ENCODE assay signal across 22 cellular contexts in the genomic region with DNA sequence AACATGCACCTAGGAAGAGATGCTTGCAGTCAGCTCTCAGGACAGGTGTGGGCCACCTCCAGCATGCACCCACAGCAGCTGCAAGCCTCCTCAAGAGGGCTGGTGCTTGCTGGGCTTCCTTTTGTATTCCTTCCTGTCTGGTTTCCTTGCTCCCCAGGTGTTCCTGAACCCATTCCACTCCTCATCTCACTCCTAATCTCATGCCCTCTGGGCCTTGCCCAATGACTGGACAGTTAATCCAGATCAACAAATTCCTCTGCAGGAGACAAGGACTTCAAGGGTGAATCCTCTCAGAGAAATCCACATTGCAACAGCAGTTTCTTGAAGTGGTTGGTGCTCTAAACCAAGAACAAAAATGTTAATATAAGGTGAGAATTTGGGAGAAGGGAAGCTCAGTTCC. TPM values are rescaled to one million over a fixed set of nuclear protein-coding genes. Genes with fewer than 3 reads are reported as not detected.
DNase-seq lines count a peak whose midpoint lies in the region; ATAC-seq and TF ChIP-seq lines count a peak whose summit lies in the region.
"Had no signal": no experiment of that assay in that cellular context is flagged by ENCODE, and none has a peak within 500 bp of the region (broad histone marks: within the 10 kb centered on the region; RNA-seq: fewer than 3 reads in every experiment).

No MANE protein-coding gene starts in this region.

- no peaks in the 10 kb centered on the region for H3K27me3 Mint-ChIP-seq in T-helper 1 cell treated with Interleukin-12 subunit alpha and Interleukin-12 subunit beta and Interleukin-4 antibody, amounts not matched to agents 30 μg/mL and 1 μg/mL, for 36 hours (ENCODE audit: low read depth)
- no peaks in the 10 kb centered on the region for H3K27me3 Mint-ChIP-seq in activated naive CD4-positive, alpha-beta T cell treated with anti-CD3 and anti-CD28 coated beads, Interleukin-2, amount 10 ng/mL, durations not matched to agents 7 days and 5 days
- no peaks in the 10 kb centered on the region for H3K27me3 Mint-ChIP-seq in natural killer cell treated with Interleukin-12 subunit alpha and Interleukin-12 subunit beta and Interleukin-15 and Interleukin-18, amount 100 ng/mL, for 72 hours
- H3K27me3 Mint-ChIP-seq: stimulated activated naive B cell treated with anti-CD40 and anti-IgM and Interleukin-4, amounts not matched to agents 10 μg/mL and 1 μg/mL and 100 μg/mL, for 72 hours had no signal

- peaks cover 14% of the 10 kb centered on the region for H3K27me3 ChIP-seq in left ventricle myocardium inferior (ENCODE audit: low read depth)
- H3K27me3 ChIP-seq in HAP-1 (ENCODE audit: low read depth) = no peaks in the 10 kb centered on the region
- H3K27me3 ChIP-seq: BLaER1 treated with 17β-estradiol and CSF1 and Interleukin-3, amounts not matched to agents 10 nM and 100 nM; gastroesophageal sphincter; suprapubic skin had no signal

- H3K27ac ChIP-seq in left ventricle myocardium inferior (replicated peaks) = no peak overlapping the region
- H3K27ac ChIP-seq: 22Rv1; BLaER1 treated with 17β-estradiol and CSF1 and Interleukin-3, amounts not matched to agents 10 nM and 100 nM; gastroesophageal sphincter; suprapubic skin had no signal

- H3K4me1 ChIP-seq in left ventricle myocardium inferior (peaks cover 9% of the 10 kb centered on the region), HAP-1 (no peaks in the 10 kb centered on the region)
- H3K4me1 ChIP-seq: BLaER1 treated with 17β-estradiol and CSF1 and Interleukin-3, amounts not matched to agents 10 nM and 100 nM had no signal

- CTCF ChIA-PET in activated naive CD4-positive, alpha-beta T cell treated with anti-CD3 and anti-CD28 coated beads, Interleukin-2, amount 10 ng/mL, durations not matched to agents 7 days and 5 days (lab: Charles Lee) = interaction anchor here (0.8 to 5.3 kb wide), 3 partner anchors 157 to 166 kb away, joined by 3 to 20 read pairs (median 4); no protein-coding TSS in a partner anchor

- H3K4me1 Mint-ChIP-seq in T-helper 1 cell treated with Interleukin-12 subunit alpha and Interleukin-12 subunit beta and Interleukin-4 antibody, amounts not matched to agents 30 μg/mL and 1 μg/mL, for 36 hours (ENCODE audit: low read depth) = peaks cover 88% of the 10 kb centered on the region
- H3K4me1 Mint-ChIP-seq in activated naive CD4-positive, alpha-beta T cell treated with anti-CD3 and anti-CD28 coated beads, Interleukin-2, amount 10 ng/mL, durations not matched to agents 7 days and 5 days = peaks cover 93% of the 10 kb centered on the region
- H3K4me1 Mint-ChIP-seq in natural killer cell treated with Interleukin-12 subunit alpha and Interleukin-12 subunit beta and Interleukin-15 and Interleukin-18, amount 100 ng/mL, for 72 hours (ENCODE audit: low read depth in 2 of 2) = peaks cover 88 to 95% of the 10 kb centered on the region in 2 donors

- intact Hi-C loops in left ventricle myocardium inferior (cut with micrococcal nuclease) = no loop called here

- H3K36me3 ChIP-seq in left ventricle myocardium inferior (no peaks in the 10 kb centered on the region), HAP-1 (replicated peaks) (no peaks in the 10 kb centered on the region)
- H3K36me3 ChIP-seq: gastroesophageal sphincter, suprapubic skin had no signal

- TF ChIP-seq CTCF in left ventricle myocardium inferior (IDR thresholded peaks at IDR 0.05; ENCODE audit: borderline replicate concordance) = no peak

- H3K9me3 ChIP-seq in left ventricle myocardium inferior (replicated peaks) = no peaks in the 10 kb centered on the region
- H3K9me3 ChIP-seq in HAP-1 = no peaks in the 10 kb centered on the region
- H3K9me3 ChIP-seq: BLaER1 treated with 17β-estradiol and CSF1 and Interleukin-3, amounts not matched to agents 10 nM and 100 nM; gastroesophageal sphincter; mucosa of descending colon; suprapubic skin had no signal

- DNase-seq in T-helper 1 cell (no peak), amniotic epithelial cell (ENCODE audit: low read depth) (peak; percentile 52), left ventricle myocardium inferior (no peak), HAP-1 (ENCODE audit: low spot score in 2 of 2) (no peak)
- no peak for DNase-seq in activated naive CD4-positive, alpha-beta T cell treated with anti-CD3 and anti-CD28 coated beads, Interleukin-2, amount 10 ng/mL, durations not matched to agents 7 days and 5 days
- DNase-seq in activated naive CD4-positive, alpha-beta T cell treated with Interleukin-2 at 50 U/mL for 16 hours = no peak
- DNase-seq in natural killer cell treated with Interleukin-12 subunit alpha and Interleukin-12 subunit beta and Interleukin-15 and Interleukin-18, amount 100 ng/mL, for 72 hours (ENCODE audit: low spot score) = no peak
- DNase-seq: activated CD4-positive, CD25-positive, alpha-beta regulatory T cell; amygdala; DMS79 treated with DMSO at 0.1 percent for 48 hours; GDM1; Karpas-422; mucosa of descending colon; NCI-H1930; NCI-H2171 treated with DMSO at 0.1 percent for 48 hours; NCI-H510A; stimulated activated naive B cell treated with anti-CD40 and anti-IgM and Interleukin-4, amounts not matched to agents 10 μg/mL and 1 μg/mL and 100 μg/mL, for 72 hours had no signal

- H3K9me3 Mint-ChIP-seq in T-helper 1 cell treated with Interleukin-12 subunit alpha and Interleukin-12 subunit beta and Interleukin-4 antibody, amounts not matched to agents 30 μg/mL and 1 μg/mL, for 36 hours = no peaks in the 10 kb centered on the region
- H3K9me3 Mint-ChIP-seq in activated naive CD4-positive, alpha-beta T cell treated with anti-CD3 and anti-CD28 coated beads, Interleukin-2, amount 10 ng/mL, durations not matched to agents 7 days and 5 days = no peaks in the 10 kb centered on the region
- peaks cover 4% of the 10 kb centered on the region for H3K9me3 Mint-ChIP-seq in natural killer cell treated with Interleukin-12 subunit alpha and Interleukin-12 subunit beta and Interleukin-15 and Interleukin-18, amount 100 ng/mL, for 72 hours
- H3K9me3 Mint-ChIP-seq: stimulated activated naive B cell treated with anti-CD40 and anti-IgM and Interleukin-4, amounts not matched to agents 10 μg/mL and 1 μg/mL and 100 μg/mL, for 72 hours had no signal

- H3K4me3 Mint-ChIP-seq in T-helper 1 cell treated with Interleukin-12 subunit alpha and Interleukin-12 subunit beta and Interleukin-4 antibody, amounts not matched to agents 30 μg/mL and 1 μg/mL, for 36 hours = no peak overlapping the region
- no peak overlapping the region for H3K4me3 Mint-ChIP-seq in activated naive CD4-positive, alpha-beta T cell treated with anti-CD3 and anti-CD28 coated beads, Interleukin-2, amount 10 ng/mL, durations not matched to agents 7 days and 5 days
- peak overlapping the region; percentile 6 for H3K4me3 Mint-ChIP-seq in natural killer cell treated with Interleukin-12 subunit alpha and Interleukin-12 subunit beta and Interleukin-15 and Interleukin-18, amount 100 ng/mL, for 72 hours
- H3K4me3 Mint-ChIP-seq: stimulated activated naive B cell treated with anti-CD40 and anti-IgM and Interleukin-4, amounts not matched to agents 10 μg/mL and 1 μg/mL and 100 μg/mL, for 72 hours had no signal

- peaks cover 73% of the 10 kb centered on the region for H3K36me3 Mint-ChIP-seq in T-helper 1 cell treated with Interleukin-12 subunit alpha and Interleukin-12 subunit beta and Interleukin-4 antibody, amounts not matched to agents 30 μg/mL and 1 μg/mL, for 36 hours (ENCODE audit: low read depth)
- peaks cover 92% of the 10 kb centered on the region for H3K36me3 Mint-ChIP-seq in activated naive CD4-positive, alpha-beta T cell treated with anti-CD3 and anti-CD28 coated beads, Interleukin-2, amount 10 ng/mL, durations not matched to agents 7 days and 5 days
- H3K36me3 Mint-ChIP-seq in natural killer cell treated with Interleukin-12 subunit alpha and Interleukin-12 subunit beta and Interleukin-15 and Interleukin-18, amount 100 ng/mL, for 72 hours = peaks cover 61% of the 10 kb centered on the region

- ATAC-seq in natural killer cell treated with Interleukin-12 subunit alpha and Interleukin-12 subunit beta and Interleukin-15 and Interleukin-18, amount 100 ng/mL, for 72 hours = no peak
- ATAC-seq: gastroesophageal sphincter; stimulated activated naive B cell treated with anti-CD40 and anti-IgM and Interleukin-4, amounts not matched to agents 10 μg/mL and 1 μg/mL and 100 μg/mL, for 72 hours had no signal

- H3K4me3 ChIP-seq in left ventricle myocardium inferior = no peak overlapping the region
- H3K4me3 ChIP-seq in HAP-1 = no peak overlapping the region
- H3K4me3 ChIP-seq: BLaER1 treated with 17β-estradiol and CSF1 and Interleukin-3, amounts not matched to agents 10 nM and 100 nM; gastroesophageal sphincter; mucosa of descending colon; suprapubic skin had no signal

- in situ Hi-C loops in HAP-1 (cut with MboI; ENCODE audit: low sequenced_read_pairs) = no loop called here

- H3K27ac Mint-ChIP-seq in T-helper 1 cell treated with Interleukin-12 subunit alpha and Interleukin-12 subunit beta and Interleukin-4 antibody, amounts not matched to agents 30 μg/mL and 1 μg/mL, for 36 hours = peak overlapping the region; percentile 60
- peak overlapping the region; percentile 73 for H3K27ac Mint-ChIP-seq in activated naive CD4-positive, alpha-beta T cell treated with anti-CD3 and anti-CD28 coated beads, Interleukin-2, amount 10 ng/mL, durations not matched to agents 7 days and 5 days
- H3K27ac Mint-ChIP-seq in natural killer cell treated with Interleukin-12 subunit alpha and Interleukin-12 subunit beta and Interleukin-15 and Interleukin-18, amount 100 ng/mL, for 72 hours = peak overlapping the region; percentile 62 to 90
- H3K27ac Mint-ChIP-seq: stimulated activated naive B cell treated with anti-CD40 and anti-IgM and Interleukin-4, amounts not matched to agents 10 μg/mL and 1 μg/mL and 100 μg/mL, for 72 hours had no signal

RNA-seq across cellular contexts. Expression of a gene that starts 30.7 kb away (rescaled TPM):
- 100 to 1,000 TPM; 154 to 241 TPM for total RNA-seq in natural killer cell treated with Interleukin-12 subunit alpha and Interleukin-12 subunit beta and Interleukin-15 and Interleukin-18, amount 100 ng/mL, for 72 hours
- 0.44 TPM for total RNA-seq in left ventricle myocardium inferior

Comparison
In these comparisons a context has a peak if more than half of its experiments do, and no peak if none do; other contexts are left out.
1. RNA of a gene that starts 30.7 kb away (total RNA-seq): 154 to 241 TPM in natural killer cell treated with Interleukin-12 subunit alpha and Interleukin-12 subunit beta and Interleukin-15 and Interleukin-18, amount 100 ng/mL, for 72 hours; 0.44 TPM in left ventricle myocardium inferior (single experiment); every median in the first group is over 100 times any median in the second.
2. Peak in every context shown above with its lines, with median percentiles within 50 percentile points of each other: H3K27ac Mint-ChIP-seq.